In genomic region chr18:657311-657997, GRCh38 we compare ENCODE assay signal across 8 cellular contexts. TPM values are rescaled to one million over a fixed set of nuclear protein-coding genes. Genes with fewer than 3 reads are reported as not detected.
DNase-seq lines count a peak whose midpoint lies in the region; ATAC-seq, FAIRE-seq and TF ChIP-seq lines count a peak whose summit lies in the region.

Gene TYMS (plus strand): TSS chr18:657653. CDS start chr18:657743, 90 bp downstream.

- no peak for TF ChIP-seq POLR2A in thyroid gland (IDR thresholded peaks at IDR 0.05)

- peak; percentile 53 for ATAC-seq in GM19455 (IDR thresholded peaks at IDR 0.05; ENCODE audit: unreplicated experiment)
- peak; percentile 47 for ATAC-seq in HG03521 (IDR thresholded peaks at IDR 0.05; ENCODE audit: unreplicated experiment)

- no peak for FAIRE-seq in D721Med (lab: Jason Lieb, UNC)

- H3K9me3 ChIP-seq in muscle layer of duodenum (ENCODE audit: control insufficient read depth in 1 of 2, low read length in 2 of 2) (no peaks in the 10 kb centered on the region), thyroid gland (no peaks in the 10 kb centered on the region)

- no peaks in the 10 kb centered on the region for H3K36me3 ChIP-seq in muscle layer of duodenum (ENCODE audit: control insufficient read depth in 1 of 2, insufficient read depth in 2 of 2, low read length in 2 of 2)
- no peaks in the 10 kb centered on the region for H3K36me3 ChIP-seq in thyroid gland

- 0 to 5% methylated on average over 7 to 8 of the region's 79 CpGs for WGBS in thyroid gland, 2 donors

- no peak for TF ChIP-seq CTCF in D721Med (IDR thresholded peaks at IDR 0.05; ENCODE audit: insufficient read depth, missing control alignments)
- TF ChIP-seq CTCF in thyroid gland (IDR thresholded peaks at IDR 0.05): no peak

- intact Hi-C loops in thyroid gland (cut with DNase I): no loop called here

- DNase-seq in D721Med (ENCODE audit: insufficient read length, low spot score) (peak; percentile 72), NCI-H460 (ENCODE audit: extremely low read depth, low read depth) (peak; percentile 30), epithelial cell of prostate (ENCODE audit: low read depth, low spot score) (no peak), thyroid gland (peak; percentile 24 to 27)
- peak; percentile 14 to 26 for DNase-seq in activated CD4-positive, alpha-beta T cell treated with anti-CD3 and anti-CD28 coated beads, Interleukin-2, amount 50 U/mL, for 24 hours (ENCODE audit: low read depth in 1 of 2, low spot score in 1 of 2)

- no peaks in the 10 kb centered on the region for H3K4me1 ChIP-seq in muscle layer of duodenum (ENCODE audit: control insufficient read depth in 1 of 2, insufficient read depth in 2 of 2, low read length in 2 of 2)
- peaks cover 0 to 5% of the 10 kb centered on the region in 2 donors for H3K4me1 ChIP-seq in thyroid gland

- H3K27ac ChIP-seq in epithelial cell of prostate (peak within 1 kb of the TSS; percentile 72), muscle layer of duodenum (ENCODE audit: low read length) (no peak within 1 kb of the TSS), thyroid gland (peak within 1 kb of the TSS in 1 of 3 donors; percentile 13)

- no peaks in the 10 kb centered on the region for H3K27me3 ChIP-seq in muscle layer of duodenum (ENCODE audit: low read depth, low read length)
- H3K27me3 ChIP-seq in thyroid gland: no peaks in the 10 kb centered on the region

- H3K4me3 ChIP-seq in muscle layer of duodenum (ENCODE audit: low read depth in 1 of 2, low read length in 2 of 2) (peak within 1 kb of the TSS; percentile 73 to 89), thyroid gland (replicated peaks in 1 of 3) (peak within 1 kb of the TSS; percentile 7 to 58 (median 8))

RNA-seq across cellular contexts. Expression of gene TYMS, which starts in this region (rescaled TPM):
- 23.4 and 26.1 TPM in 2 replicates for total RNA-seq in NCI-H460 (2014; rRNA removed; shearing (Covaris generic))
- polyA plus RNA-seq in NCI-H460 (2014; cell fraction: nucleus; rRNA removed): 36.3 and 36.6 TPM in 2 replicates
- 1 to 10 TPM in 2 of 4 donors, under 1 TPM in 1, not detected in 1; 0.67 to 2.1 (median 1.8) TPM for total RNA-seq in thyroid gland
